ENCODE assay signal across 9 cellular contexts in genomic region chr17:32828822-32829221, GRCh38. TPM values are rescaled to one million over a fixed set of nuclear protein-coding genes. Genes with fewer than 3 reads are reported as not detected.
DNase-seq lines count a peak whose midpoint lies in the region; ATAC-seq and TF ChIP-seq lines count a peak whose summit lies in the region.
"Had no signal": no experiment of that assay in that cellular context is flagged by ENCODE, and none has a peak within 500 bp of the region (broad histone marks: within the 10 kb centered on the region; RNA-seq: fewer than 3 reads in every experiment).

No MANE protein-coding gene starts in this region.

- no peak overlapping the region for H3K27ac Mint-ChIP-seq in activated CD4-positive, alpha-beta T cell treated with anti-CD3 and anti-CD28 coated beads for 36 hours

- H3K9me3 Mint-ChIP-seq in activated CD4-positive, alpha-beta T cell treated with anti-CD3 and anti-CD28 coated beads for 36 hours (ENCODE audit: low read depth) = no peaks in the 10 kb centered on the region

- no peak overlapping the region for H3K4me3 Mint-ChIP-seq in activated CD4-positive, alpha-beta T cell treated with anti-CD3 and anti-CD28 coated beads for 36 hours

- POLR2A ChIA-PET in activated CD4-positive, alpha-beta T cell treated with anti-CD3 and anti-CD28 coated beads for 36 hours (lab: Charles Lee) = no interaction called here

- H3K36me3 Mint-ChIP-seq in activated CD4-positive, alpha-beta T cell treated with anti-CD3 and anti-CD28 coated beads for 36 hours (ENCODE audit: low read depth) = no peaks in the 10 kb centered on the region

- H3K9ac ChIP-seq in adipocyte (ENCODE audit: low read length) (peak overlapping the region; percentile 70), parathyroid adenoma (no peak overlapping the region)

- no peak for TF ChIP-seq EP300 in ovary (IDR thresholded peaks at IDR 0.05)

- H3K4me1 ChIP-seq in adipocyte (ENCODE audit: control insufficient read depth, insufficient read depth, low read length) (peaks cover 37% of the 10 kb centered on the region), parathyroid adenoma (no peaks in the 10 kb centered on the region), ovary (ENCODE audit: insufficient read depth) (no peaks in the 10 kb centered on the region)

- ATAC-seq in GM18868 (IDR thresholded peaks at IDR 0.05; ENCODE audit: unreplicated experiment) = peak; percentile 29
- peak; percentile 4 for ATAC-seq in HG02870 (IDR thresholded peaks at IDR 0.05; ENCODE audit: unreplicated experiment)
- ATAC-seq in activated CD4-positive, alpha-beta T cell treated with anti-CD3 and anti-CD28 coated beads for 36 hours = no peak

- H3K4me1 Mint-ChIP-seq in activated CD4-positive, alpha-beta T cell treated with anti-CD3 and anti-CD28 coated beads for 36 hours = peaks cover 11% of the 10 kb centered on the region

- DNase-seq in adipocyte (ENCODE audit: low read depth) (peak; percentile 12), ovary (no peak), OCI-M1 (lab: John Stamatoyannopoulos, UW) (no peak)
- DNase-seq in activated CD4-positive, alpha-beta T cell treated with anti-CD3 and anti-CD28 coated beads for 36 hours = no peak
- DNase-seq in activated T-cell treated with anti-CD3 and anti-CD28 coated beads, Interleukin-2, amount 50 U/mL, for 1 hour = no peak
- DNase-seq: upper lobe of right lung had no signal

- H3K36me3 ChIP-seq in adipocyte (ENCODE audit: control insufficient read depth, insufficient read depth, low read length, severe bottlenecking) (no peaks in the 10 kb centered on the region), parathyroid adenoma (ENCODE audit: control insufficient read depth, insufficient read depth, low read length) (no peaks in the 10 kb centered on the region), ovary (no peaks in the 10 kb centered on the region)
- H3K36me3 ChIP-seq: upper lobe of right lung had no signal

- H2AFZ ChIP-seq in parathyroid adenoma = peak overlapping the region; percentile 24

- 53 to 63% (median 62%) methylated on average over 2 of the region's 2 CpGs for whole genome bisulfite sequencing in ovary, 3 donors

- peak overlapping the region; percentile 71 for H3K4me3 ChIP-seq in adipocyte (ENCODE audit: low read length)
- no peak overlapping the region for H3K4me3 ChIP-seq in parathyroid adenoma (ENCODE audit: low read depth, low read length)
- no peak overlapping the region for H3K4me3 ChIP-seq in ovary

- no peak for TF ChIP-seq CTCF in parathyroid adenoma (IDR thresholded peaks at IDR 0.05)
- TF ChIP-seq CTCF in ovary (IDR thresholded peaks at IDR 0.05) = no peak

- intact Hi-C loops in ovary (cut with DNase I) = loop anchor here in 2 of 4 donors (5.0 to 10.0 kb wide), 2 partner anchors 33 to 46 kb away; partner anchors contain the start of gene MYO1D (in 1 of the 2)
- intact Hi-C loops in activated CD4-positive, alpha-beta T cell treated with anti-CD3 and anti-CD28 coated beads for 36 hours (cut with DNase I, micrococcal nuclease) = no loop called here

- H3K27me3 ChIP-seq in adipocyte (replicated peaks; ENCODE audit: control insufficient read depth, insufficient read depth, low read length) = no peaks in the 10 kb centered on the region
- no peaks in the 10 kb centered on the region for H3K27me3 ChIP-seq in parathyroid adenoma (ENCODE audit: control insufficient read depth, insufficient read depth, low read length)
- no peaks in the 10 kb centered on the region for H3K27me3 ChIP-seq in ovary
- H3K27me3 ChIP-seq: upper lobe of right lung had no signal

- TF ChIP-seq POLR2A in ovary (IDR thresholded peaks at IDR 0.05) = no peak

- CTCF ChIA-PET in activated CD4-positive, alpha-beta T cell treated with anti-CD3 and anti-CD28 coated beads for 36 hours (lab: Charles Lee) = interaction anchor here (0.6 kb wide), 1 partner anchor 47 kb away, joined by 3 read pairs; no protein-coding TSS in a partner anchor

- H3K27me3 Mint-ChIP-seq in activated CD4-positive, alpha-beta T cell treated with anti-CD3 and anti-CD28 coated beads for 36 hours = peaks cover 15% of the 10 kb centered on the region

- H3K9me3 ChIP-seq in adipocyte (ENCODE audit: control insufficient read depth, low read length) (no peaks in the 10 kb centered on the region), parathyroid adenoma (ENCODE audit: control insufficient read depth, low read length) (no peaks in the 10 kb centered on the region), ovary (no peaks in the 10 kb centered on the region)
- H3K9me3 ChIP-seq: upper lobe of right lung had no signal

- H3K79me2 ChIP-seq in parathyroid adenoma = peaks cover 2% of the 10 kb centered on the region

- H3K27ac ChIP-seq in parathyroid adenoma (no peak overlapping the region), ovary (no peak overlapping the region)

- no peak overlapping the region for H3K4me2 ChIP-seq in parathyroid adenoma (ENCODE audit: low read length)

RNA-seq across cellular contexts. Expression of gene MYO1D, which starts 48.1 kb away (rescaled TPM):
- total RNA-seq in ovary = 10 to 100 TPM; 43.0 to 57.7 (median 53.8) TPM
- 10 to 100 TPM; 20.9 to 62.2 TPM for polyA plus RNA-seq in ovary
- 1 to 10 TPM; 8.7 to 8.8 TPM for total RNA-seq in activated CD4-positive, alpha-beta T cell treated with anti-CD3 and anti-CD28 coated beads for 36 hours

Comparison
In these comparisons a context has a peak if more than half of its experiments do, and no peak if none do; other contexts are left out.
1. RNA of gene MYO1D, which starts 48.1 kb away (total RNA-seq): 43.0 to 57.7 TPM in ovary; 8.7 to 8.8 TPM in activated CD4-positive, alpha-beta T cell treated with anti-CD3 and anti-CD28 coated beads for 36 hours; every median in the first group is over 4 times any median in the second.